In the genomic region with DNA sequence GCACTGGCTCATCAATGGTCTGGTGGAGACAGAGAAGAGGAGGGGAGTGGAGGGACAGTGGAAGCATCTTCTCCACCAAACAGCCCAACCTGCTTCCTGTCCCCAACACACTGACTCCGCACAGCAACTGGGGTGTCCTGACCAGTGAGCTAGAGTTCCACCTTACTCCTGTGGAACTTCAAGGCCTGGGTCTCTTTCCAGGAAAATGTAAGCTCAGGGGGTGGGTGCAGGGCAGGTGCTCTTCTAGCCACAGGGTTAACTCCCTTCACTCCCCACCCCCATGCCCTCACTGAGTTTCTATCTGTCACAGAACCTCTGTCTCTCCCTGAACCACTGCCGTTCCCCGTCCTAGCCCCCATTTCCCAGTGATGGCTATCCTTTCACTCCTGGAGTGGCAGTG, we compare ENCODE assay signal across 7 cellular contexts. TPM values are rescaled to one million over a fixed set of nuclear protein-coding genes. Genes with fewer than 3 reads are reported as not detected.
DNase-seq lines count a peak whose midpoint lies in the region; ATAC-seq lines count a peak whose summit lies in the region.

No MANE protein-coding gene starts in this region.

- no peaks in the 10 kb centered on the region for H3K36me3 Mint-ChIP-seq in activated CD4-positive, alpha-beta memory T cell treated with anti-CD3 and anti-CD28 coated beads for 36 hours

- peak overlapping the region; percentile 72 for H3K4me3 ChIP-seq in iPS-18a (ENCODE audit: low read length)
- H3K4me3 ChIP-seq in subcutaneous abdominal adipose tissue (ENCODE audit: low read depth in 1 of 5, low read length in 5 of 5), result peak overlapping the region; percentile 78 to 98 (median 93)

- H3K36me3 ChIP-seq in iPS-18a (ENCODE audit: control insufficient read depth, low read depth, low read length) (no peaks in the 10 kb centered on the region), subcutaneous abdominal adipose tissue (ENCODE audit: control insufficient read depth in 5 of 5, insufficient read depth in 5 of 5, low read length in 5 of 5) (peaks cover 0 to 24% (median 14%) of the 10 kb centered on the region in 5 donors)

- H3K4me1 ChIP-seq in iPS-18a (ENCODE audit: control insufficient read depth, low read depth, low read length), result peaks cover 37% of the 10 kb centered on the region
- H3K4me1 ChIP-seq in subcutaneous abdominal adipose tissue (ENCODE audit: control insufficient read depth in 5 of 5, insufficient read depth in 5 of 5, low read length in 5 of 5), result peaks cover 20 to 60% (median 58%) of the 10 kb centered on the region in 5 donors

- H3K9me3 Mint-ChIP-seq in activated CD4-positive, alpha-beta memory T cell treated with anti-CD3 and anti-CD28 coated beads for 36 hours, result no peaks in the 10 kb centered on the region

- CTCF ChIA-PET in activated CD4-positive, alpha-beta memory T cell treated with anti-CD3 and anti-CD28 coated beads for 36 hours (lab: Charles Lee), result interaction anchor here (1.4 to 2.8 kb wide), 2 partner anchors 11 to 109 kb away, joined by 5 to 16 read pairs; a partner anchor contains a TSS

- H3K9me3 ChIP-seq in iPS-18a (ENCODE audit: control insufficient read depth, low read depth, low read length), result no peaks in the 10 kb centered on the region
- H3K9me3 ChIP-seq in subcutaneous abdominal adipose tissue (ENCODE audit: control insufficient read depth in 5 of 5, low read length in 5 of 5), result no peaks in the 10 kb centered on the region

- H3K9ac ChIP-seq in iPS-18a (ENCODE audit: low read length) (no peak overlapping the region), subcutaneous abdominal adipose tissue (ENCODE audit: low read length in 5 of 5) (peak overlapping the region; percentile 77 to 96 (median 91))

- H3K4me3 Mint-ChIP-seq in activated CD4-positive, alpha-beta memory T cell treated with anti-CD3 and anti-CD28 coated beads for 36 hours, result peak overlapping the region; percentile 86

- H3K27me3 Mint-ChIP-seq in activated CD4-positive, alpha-beta memory T cell treated with anti-CD3 and anti-CD28 coated beads for 36 hours, result no peaks in the 10 kb centered on the region

- peak; percentile 30 for DNase-seq in activated CD4-positive, alpha-beta memory T cell treated with anti-CD3 and anti-CD28 coated beads for 36 hours
- DNase-seq in NCI-H146 (lab: John Stamatoyannopoulos, UW), result no peak

- intact Hi-C loops in activated CD4-positive, alpha-beta memory T cell treated with anti-CD3 and anti-CD28 coated beads for 36 hours (cut with micrococcal nuclease), result loop anchor here (1.0 to 5.0 kb wide), 3 partner anchors 11 to 103 kb away; a partner anchor contains a TSS

- H3K27ac ChIP-seq in iPS-18a (ENCODE audit: low read length) (no peak overlapping the region), subcutaneous abdominal adipose tissue (ENCODE audit: low read depth, low read length) (peak overlapping the region; percentile 97)

- H3K4me1 Mint-ChIP-seq in activated CD4-positive, alpha-beta memory T cell treated with anti-CD3 and anti-CD28 coated beads for 36 hours (ENCODE audit: low read depth), result peaks cover 53% of the 10 kb centered on the region

- peak overlapping the region; percentile 81 for H3K27ac Mint-ChIP-seq in activated CD4-positive, alpha-beta memory T cell treated with anti-CD3 and anti-CD28 coated beads for 36 hours

- POLR2A ChIA-PET in activated CD4-positive, alpha-beta memory T cell treated with anti-CD3 and anti-CD28 coated beads for 36 hours (lab: Charles Lee), result interaction anchor here (1.4 to 5.5 kb wide), 3 partner anchors 11 to 103 kb away, joined by 5 to 47 read pairs (median 6); a partner anchor contains a TSS

- ATAC-seq in HG02759 (IDR thresholded peaks at IDR 0.05; ENCODE audit: unreplicated experiment) (peak; percentile 2), GM19324 (IDR thresholded peaks at IDR 0.05; ENCODE audit: low FRiP score, unreplicated experiment) (no peak), GM21528 (IDR thresholded peaks at IDR 0.05; ENCODE audit: low FRiP score, unreplicated experiment) (no peak)

- H3K27me3 ChIP-seq in iPS-18a (ENCODE audit: control insufficient read depth, insufficient read depth, low read length) (peaks cover 15% of the 10 kb centered on the region), subcutaneous abdominal adipose tissue (ENCODE audit: control insufficient read depth in 5 of 5, insufficient read depth in 4 of 5, low read length in 5 of 5) (no peaks in the 10 kb centered on the region)

RNA-seq across cellular contexts. Expression of a gene that starts 0.9 kb away (rescaled TPM):
- 1 to 10 TPM; 8.2 to 10.0 TPM for total RNA-seq in activated CD4-positive, alpha-beta memory T cell treated with anti-CD3 and anti-CD28 coated beads for 36 hours

RNA-seq across cellular contexts. Expression of a gene that starts 11.7 kb away (rescaled TPM):
- total RNA-seq in activated CD4-positive, alpha-beta memory T cell treated with anti-CD3 and anti-CD28 coated beads for 36 hours, result 10 to 100 TPM; 28.2 to 28.5 TPM

RNA-seq across cellular contexts. Expression of a gene that starts 52.4 kb away (rescaled TPM):
- total RNA-seq in activated CD4-positive, alpha-beta memory T cell treated with anti-CD3 and anti-CD28 coated beads for 36 hours, result 10 to 100 TPM; 45.0 to 45.9 TPM

RNA-seq across cellular contexts. Expression of a gene that starts 55.9 kb away (rescaled TPM):
- under 1 TPM in 1 of 2 experiments, not detected in 1; 0.21 TPM for total RNA-seq in activated CD4-positive, alpha-beta memory T cell treated with anti-CD3 and anti-CD28 coated beads for 36 hours
